In genomic region chr11:56740886-56741285, GRCh38 we compare ENCODE assay signal across 4 cellular contexts.
TF ChIP-seq lines count a peak whose summit lies in the region.

No MANE protein-coding gene starts in this region.

TF ChIP-seq in HepG2, 621 proteins besides CTCF, POLR2A, EP300 and RAD21 (continues in another document):
- TF ChIP-seq MAFK (conservative IDR thresholded peaks at IDR 0.05 in 1 of 2, IDR thresholded peaks at IDR 0.05 in 1 of 2; ENCODE audit: low read length in 2 of 2) (peak; percentile 27 to 62; a peak in 2 of 4 replicates), ZNF572 (CRISPR knock-in tag; IDR thresholded peaks at IDR 0.05) (no peak), EZH2 (conservative IDR thresholded peaks at IDR 0.05; ENCODE audit: low read depth, low read length) (no peak), ZBTB49 (CRISPR knock-in tag; IDR thresholded peaks at IDR 0.05; ENCODE audit: borderline replicate concordance) (no peak), NR0B2 (CRISPR knock-in tag; IDR thresholded peaks at IDR 0.05) (no peak), ZNF879 (CRISPR knock-in tag; IDR thresholded peaks at IDR 0.05) (no peak), ZNF672 (CRISPR knock-in tag; IDR thresholded peaks at IDR 0.05) (no peak), MAFF (IDR thresholded peaks at IDR 0.05; ENCODE audit: low read depth, low read length) (peak; percentile 40; the same call in 1 of the 2 replicates), ZC3H4 (CRISPR knock-in tag; IDR thresholded peaks at IDR 0.05; ENCODE audit: borderline replicate concordance) (no peak), TERF1 (CRISPR knock-in tag; IDR thresholded peaks at IDR 0.05) (no peak), PCBP1 (IDR thresholded peaks at IDR 0.05; ENCODE audit: borderline replicate concordance, low read depth, low read length) (no peak)

TF ChIP-seq in A549, 52 proteins besides CTCF, POLR2A, EP300 and RAD21:
- TF ChIP-seq KDM1A (IDR thresholded peaks at IDR 0.05; ENCODE audit: low read depth) (no peak), TP53 (CRISPR knock-in tag; IDR thresholded peaks at IDR 0.05) (no peak), MAFK (IDR thresholded peaks at IDR 0.05; ENCODE audit: partially characterized antibody) (peak; percentile 55)

TF ChIP-seq in IMR-90, 13 proteins besides CTCF, POLR2A, EP300 and RAD21:
- TF ChIP-seq MXI1 (IDR thresholded peaks at IDR 0.05; ENCODE audit: borderline replicate concordance, low read depth, low read length) (no peak), MAFK (IDR thresholded peaks at IDR 0.05; ENCODE audit: low read depth, low read length) (peak; percentile 1; the same call in 1 of the 2 replicates)

TF ChIP-seq in K562, 482 proteins besides CTCF, POLR2A, EP300 and RAD21:
- no peak for TF ChIP-seq CEBPG (CRISPR knock-in tag; IDR thresholded peaks at IDR 0.05)
- TF ChIP-seq CEBPG (tag; conservative IDR thresholded peaks at IDR 0.05 in 1 of 2, IDR thresholded peaks at IDR 0.05 in 1 of 2): no peak
- TF ChIP-seq ZNF316 (IDR thresholded peaks at IDR 0.05): peak; percentile 17; the same call in 1 of the 2 replicates
TF ChIP-seq in K562: peak in this region for 1.
